8 cellular contexts compared by ENCODE assay signal in the genomic region with DNA sequence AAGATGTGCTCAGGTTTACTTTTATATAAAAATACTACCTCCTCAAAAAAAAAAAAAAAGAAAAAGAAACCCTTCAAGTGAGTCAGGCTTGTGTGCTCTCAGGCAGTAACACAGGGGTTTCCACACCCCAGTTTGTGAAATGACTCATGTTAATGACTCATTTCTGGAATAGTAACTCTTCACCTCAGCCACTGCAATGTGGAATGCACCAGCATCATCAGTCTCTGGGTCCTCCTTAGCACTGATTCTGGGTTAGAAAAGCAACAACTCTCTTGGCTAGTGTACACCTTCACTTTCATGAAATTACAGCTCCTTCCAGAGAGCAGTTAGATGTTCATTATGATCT.
DNase-seq lines count a peak whose midpoint lies in the region; ATAC-seq and TF ChIP-seq lines count a peak whose summit lies in the region.

No MANE protein-coding gene starts in this region.

- in situ Hi-C loops in G401 (cut with HindIII; ENCODE audit: low sequenced_read_pairs) = no loop called here

- no peaks in the 10 kb centered on the region for H3K36me3 Mint-ChIP-seq in MCF 10A (ENCODE audit: insufficient read depth, unreplicated experiment)

- no peak for TF ChIP-seq POLR2A in breast epithelium (IDR thresholded peaks at IDR 0.05)

- H3K27me3 ChIP-seq in breast epithelium = no peaks in the 10 kb centered on the region
- peaks cover 0 to 5% of the 10 kb centered on the region in 2 donors for H3K27me3 ChIP-seq in left lung

- no peaks in the 10 kb centered on the region for H3K27me3 Mint-ChIP-seq in MCF 10A (ENCODE audit: insufficient read depth, unreplicated experiment)

- H3K9me3 ChIP-seq in breast epithelium (peaks cover 0 to 36% of the 10 kb centered on the region in 2 donors), left lung (peaks cover 0 to 19% of the 10 kb centered on the region in 2 donors)

- H3K27ac ChIP-seq in breast epithelium (no peak overlapping the region), left lung (no peak overlapping the region)

- POLR2A ChIA-PET in MCF 10A (lab: Yijun Ruan, JAX) = interaction anchor here (0.7 to 3.5 kb wide), 10 partner anchors 10 to 207 kb away, joined by 3 to 11 read pairs (median 4); no protein-coding TSS in a partner anchor

- H3K4me3 Mint-ChIP-seq in MCF 10A (ENCODE audit: unreplicated experiment) = no peak overlapping the region

- H3K4me1 Mint-ChIP-seq in MCF 10A (ENCODE audit: insufficient read depth, unreplicated experiment) = peaks cover 12% of the 10 kb centered on the region

- H3K4me1 ChIP-seq in breast epithelium (no peaks in the 10 kb centered on the region), left lung (no peaks in the 10 kb centered on the region)

- peak; percentile 96 for DNase-seq in MCF 10A (ENCODE audit: unreplicated experiment)
- no peak for DNase-seq in breast epithelium (ENCODE audit: low spot score in 2 of 2)
- peak; percentile 26 for DNase-seq in SKM-1 (lab: John Stamatoyannopoulos, UW; ENCODE audit: unreplicated experiment)
- no peak for DNase-seq in left lung
- DNase-seq in G401 (ENCODE audit: low spot score) = no peak
- DNase-seq in NCI-H510A treated with DMSO at 0.1 percent for 48 hours (lab: John Stamatoyannopoulos, UW) = no peak
- DNase-seq in stimulated activated naive CD4-positive, alpha-beta T cell treated with Interleukin-2 at 50 U/mL for 16 hours (lab: John Stamatoyannopoulos, UW) = no peak

- TF ChIP-seq CTCF in MCF 10A (IDR thresholded peaks at IDR 0.05; ENCODE audit: unreplicated experiment) = no peak
- TF ChIP-seq CTCF in breast epithelium (IDR thresholded peaks at IDR 0.05) = no peak
- no peak for TF ChIP-seq CTCF in left lung (IDR thresholded peaks at IDR 0.05)

- CTCF ChIA-PET in MCF 10A (lab: Yijun Ruan, JAX) = interaction anchor here (0.5 to 1.1 kb wide), 3 partner anchors 9 to 723 kb away, joined by 3 to 5 read pairs (median 4); no protein-coding TSS in a partner anchor

- no peaks in the 10 kb centered on the region for H3K36me3 ChIP-seq in breast epithelium
- H3K36me3 ChIP-seq in left lung = no peaks in the 10 kb centered on the region

- H3K27ac Mint-ChIP-seq in MCF 10A (ENCODE audit: low read depth, unreplicated experiment) = peak overlapping the region; percentile 96

- ATAC-seq in HG02970 (IDR thresholded peaks at IDR 0.05; ENCODE audit: low FRiP score, unreplicated experiment) = peak; percentile 93
- ATAC-seq in left lung = peak; percentile 96

- no peaks in the 10 kb centered on the region for H3K9me3 Mint-ChIP-seq in MCF 10A (ENCODE audit: unreplicated experiment)

- H3K4me3 ChIP-seq in breast epithelium (no peak overlapping the region), left lung (no peak overlapping the region)

- intact Hi-C loops in MCF 10A (cut with micrococcal nuclease) = loop anchor here (5.0 kb wide), 1 partner anchor 109 kb away; no protein-coding TSS in a partner anchor
- intact Hi-C loops in breast epithelium (cut with DNase I; ENCODE audit: low total_unique reads) = no loop called here
- intact Hi-C loops in left lung (cut with DNase I) = no loop called here

- no TSS peak for BruUV-seq in MCF 10A (replicated peaks; lab: Mats Ljungman, UMichigan)

Comparison
In these comparisons a context has a peak if more than half of its experiments do, and no peak if none do; other contexts are left out.
1. DNase-seq: peak in MCF 10A (single experiment) and SKM-1 (single experiment); none in breast epithelium (0 of 2), left lung (0 of 2), G401 (single experiment), NCI-H510A treated with DMSO at 0.1 percent for 48 hours (single experiment) and stimulated activated naive CD4-positive, alpha-beta T cell treated with Interleukin-2 at 50 U/mL for 16 hours (single experiment).